In genomic region chr16:89358030-89359005, GRCh38 we compare ENCODE assay signal across 10 cellular contexts.
DNase-seq lines count a peak whose midpoint lies in the region; ATAC-seq and TF ChIP-seq lines count a peak whose summit lies in the region.
"Had no signal": no experiment of that assay in that cellular context is flagged by ENCODE, and none has a peak within 500 bp of the region (broad histone marks: within the 10 kb centered on the region; RNA-seq: fewer than 3 reads in every experiment).

No MANE protein-coding gene starts in this region.

- H3K27ac Mint-ChIP-seq in activated CD4-positive, alpha-beta T cell treated with anti-CD3 and anti-CD28 coated beads for 36 hours, result peak overlapping the region; percentile 32
- no peak overlapping the region for H3K27ac Mint-ChIP-seq in Calu3 (ENCODE audit: unreplicated experiment)

- H3K4me1 Mint-ChIP-seq in activated CD4-positive, alpha-beta T cell treated with anti-CD3 and anti-CD28 coated beads for 36 hours, result peaks cover 92% of the 10 kb centered on the region
- peaks cover 70% of the 10 kb centered on the region for H3K4me1 Mint-ChIP-seq in Calu3 (ENCODE audit: low read depth, unreplicated experiment)

- DNase-seq in activated CD4-positive, alpha-beta T cell treated with anti-CD3 and anti-CD28 coated beads for 36 hours, result peak; percentile 61
- DNase-seq in activated CD4-positive, alpha-beta T cell treated with anti-CD3 and anti-CD28 coated beads, Interleukin-2, amount 50 U/mL, for 4 hours, result no peak
- DNase-seq in T-helper 9 cell (peak; percentile 32), amniotic stem cell (lab: John Stamatoyannopoulos, UW) (no peak), Calu3 (no peak)
- peak; percentile 29 for DNase-seq in effector CD4-positive, alpha-beta T cell
- peak; percentile 35 for DNase-seq in stimulated activated naive CD8-positive, alpha-beta T cell treated with anti-CD3 and anti-CD28 coated beads, Interleukin-15, Interleukin-2, amounts not matched to agents 100 U/mL and 50 U/mL, for 24 hours
- DNase-seq: HCEC 1CT, NCI-H774 had no signal

- peaks cover 48% of the 10 kb centered on the region for H3K36me3 Mint-ChIP-seq in activated CD4-positive, alpha-beta T cell treated with anti-CD3 and anti-CD28 coated beads for 36 hours (ENCODE audit: low read depth)
- peaks cover 87% of the 10 kb centered on the region for H3K36me3 Mint-ChIP-seq in Calu3 (ENCODE audit: insufficient read depth, unreplicated experiment)

- no TSS peak for BruUV-seq in Calu3 (replicated peaks; lab: Mats Ljungman, UMichigan)

- ATAC-seq in activated CD4-positive, alpha-beta T cell treated with anti-CD3 and anti-CD28 coated beads for 36 hours, result no peak
- no peak for ATAC-seq in stimulated activated naive CD8-positive, alpha-beta T cell treated with anti-CD3 and anti-CD28 coated beads, Interleukin-15, Interleukin-2, amounts not matched to agents 100 U/mL and 50 U/mL, for 24 hours
- ATAC-seq in GM19463 (IDR thresholded peaks at IDR 0.05; ENCODE audit: unreplicated experiment), result no peak

- intact Hi-C loops in activated CD4-positive, alpha-beta T cell treated with anti-CD3 and anti-CD28 coated beads for 36 hours (cut with DNase I, micrococcal nuclease), result loop anchor here (1.0 to 5.0 kb wide), 2 partner anchors 25 to 59 kb away; no protein-coding TSS in a partner anchor
- intact Hi-C loops in Calu3 (cut with micrococcal nuclease; ENCODE audit: unreplicated experiment), result no loop called here

- H3K27me3 Mint-ChIP-seq in activated CD4-positive, alpha-beta T cell treated with anti-CD3 and anti-CD28 coated beads for 36 hours, result no peaks in the 10 kb centered on the region
- H3K27me3 Mint-ChIP-seq in Calu3 (ENCODE audit: unreplicated experiment), result no peaks in the 10 kb centered on the region

- H3K4me3 Mint-ChIP-seq in activated CD4-positive, alpha-beta T cell treated with anti-CD3 and anti-CD28 coated beads for 36 hours, result peak overlapping the region; percentile 25
- H3K4me3 Mint-ChIP-seq in Calu3 (ENCODE audit: low read depth, unreplicated experiment), result no peak overlapping the region

- TF ChIP-seq CTCF in Calu3 (IDR thresholded peaks at IDR 0.05; ENCODE audit: unreplicated experiment), result no peak

- POLR2A ChIA-PET in activated CD4-positive, alpha-beta T cell treated with anti-CD3 and anti-CD28 coated beads for 36 hours (lab: Charles Lee), result interaction anchor here (1.5 kb wide), 1 partner anchor 8 kb away, joined by 3 read pairs; no protein-coding TSS in a partner anchor

- no peaks in the 10 kb centered on the region for H3K9me3 Mint-ChIP-seq in activated CD4-positive, alpha-beta T cell treated with anti-CD3 and anti-CD28 coated beads for 36 hours (ENCODE audit: low read depth)
- H3K9me3 Mint-ChIP-seq in Calu3 (ENCODE audit: low read depth, unreplicated experiment), result no peaks in the 10 kb centered on the region

- CTCF ChIA-PET in activated CD4-positive, alpha-beta T cell treated with anti-CD3 and anti-CD28 coated beads for 36 hours (lab: Charles Lee), result interaction anchor here (0.6 to 2.0 kb wide), 4 partner anchors 19 to 88 kb away, joined by 3 to 5 read pairs (median 4); no protein-coding TSS in a partner anchor
- CTCF ChIA-PET in Calu3 (lab: Charles Lee), result no interaction called here

Comparison
In these comparisons a context has a peak if more than half of its experiments do, and no peak if none do; other contexts are left out.
1. DNase-seq: peak in activated CD4-positive, alpha-beta T cell treated with anti-CD3 and anti-CD28 coated beads for 36 hours (single experiment), T-helper 9 cell (single experiment), effector CD4-positive, alpha-beta T cell (single experiment) and stimulated activated naive CD8-positive, alpha-beta T cell treated with anti-CD3 and anti-CD28 coated beads, Interleukin-15, Interleukin-2, amounts not matched to agents 100 U/mL and 50 U/mL, for 24 hours (single experiment); none in activated CD4-positive, alpha-beta T cell treated with anti-CD3 and anti-CD28 coated beads, Interleukin-2, amount 50 U/mL, for 4 hours (0 of 2), amniotic stem cell (single experiment) and Calu3 (single experiment).